ENCODE assay signal across 21 cellular contexts in genomic region chr7:40156988-40157387, GRCh38. TPM values are rescaled to one million over a fixed set of nuclear protein-coding genes. Genes with fewer than 3 reads are reported as not detected.
DNase-seq lines count a peak whose midpoint lies in the region; ATAC-seq, FAIRE-seq and TF ChIP-seq lines count a peak whose summit lies in the region.
"Had no signal": no experiment of that assay in that cellular context is flagged by ENCODE, and none has a peak within 500 bp of the region (broad histone marks: within the 10 kb centered on the region; RNA-seq: fewer than 3 reads in every experiment).

No MANE protein-coding gene starts in this region.

- POLR2A ChIA-PET in activated CD8-positive, alpha-beta T cell treated with anti-CD3 and anti-CD28 coated beads for 36 hours (lab: Charles Lee), result no interaction called here

- H3K4me3 Mint-ChIP-seq in activated CD8-positive, alpha-beta T cell treated with anti-CD3 and anti-CD28 coated beads for 36 hours, result no peak overlapping the region
- H3K4me3 Mint-ChIP-seq: CD4-positive, alpha-beta T cell had no signal

- H3K27me3 Mint-ChIP-seq in activated CD8-positive, alpha-beta T cell treated with anti-CD3 and anti-CD28 coated beads for 36 hours, result peaks cover 1% of the 10 kb centered on the region
- H3K27me3 Mint-ChIP-seq: CD4-positive, alpha-beta T cell had no signal

- DNase-seq in EH (ENCODE audit: low read depth) (peak; percentile 13), kidney (no peak), NCI-H2107 (lab: John Stamatoyannopoulos, UW) (no peak), Right ventricle myocardium inferior (ENCODE audit: missing footprints) (no peak)
- DNase-seq in stimulated activated CD4-positive, alpha-beta T cell treated with anti-CD3 and anti-CD28 coated beads, Interleukin-15, amount 100 ng/mL, for 24 hours, result no peak
- no peak for DNase-seq in activated CD8-positive, alpha-beta T cell treated with anti-CD3 and anti-CD28 coated beads for 36 hours
- DNase-seq: CD4-positive, alpha-beta T cell; DMS153; EL; GOT3; NCI-H1105 treated with DMSO at 0.1 percent for 48 hours; NCI-H1694 treated with DMSO at 0.1 percent for 48 hours; NCI-H2227 treated with DMSO at 0.1 percent for 48 hours; NCI-H510A treated with DMSO at 0.1 percent for 48 hours; NCI-H774; OCI-M1; SJCRH30 had no signal

- H3K27ac Mint-ChIP-seq in activated CD8-positive, alpha-beta T cell treated with anti-CD3 and anti-CD28 coated beads for 36 hours, result no peak overlapping the region
- H3K27ac Mint-ChIP-seq: CD4-positive, alpha-beta T cell had no signal

- FAIRE-seq in kidney (lab: Jason Lieb, UNC), result peak; percentile 27
- FAIRE-seq: A204.1, GM12878 had no signal

- H3K36me3 Mint-ChIP-seq in activated CD8-positive, alpha-beta T cell treated with anti-CD3 and anti-CD28 coated beads for 36 hours (ENCODE audit: low read depth), result no peaks in the 10 kb centered on the region

- H3K4me1 ChIP-seq in kidney (ENCODE audit: control insufficient read depth in 1 of 2, insufficient read depth in 1 of 2, low read depth in 1 of 2, low read length in 2 of 2), result peaks cover 0 to 2% of the 10 kb centered on the region in 2 donors
- no peaks in the 10 kb centered on the region for H3K4me1 ChIP-seq in rectal smooth muscle tissue (ENCODE audit: control insufficient read depth, insufficient read depth, low read length)
- H3K4me1 ChIP-seq: SJCRH30 had no signal

- H3K4me1 Mint-ChIP-seq in activated CD8-positive, alpha-beta T cell treated with anti-CD3 and anti-CD28 coated beads for 36 hours (ENCODE audit: low read depth), result no peaks in the 10 kb centered on the region

- H3K9me3 Mint-ChIP-seq in activated CD8-positive, alpha-beta T cell treated with anti-CD3 and anti-CD28 coated beads for 36 hours, result no peaks in the 10 kb centered on the region
- H3K9me3 Mint-ChIP-seq: CD4-positive, alpha-beta T cell had no signal

- H3K9me3 ChIP-seq in kidney (ENCODE audit: control insufficient read depth in 1 of 2, low read length in 2 of 2), result no peaks in the 10 kb centered on the region
- H3K9me3 ChIP-seq: SJCRH30 had no signal

- peak overlapping the region; percentile 49 for H3K27ac ChIP-seq in VCaP
- H3K27ac ChIP-seq in kidney (ENCODE audit: low read depth in 2 of 2, low read length in 2 of 2), result no peak overlapping the region
- H3K27ac ChIP-seq in rectal smooth muscle tissue (ENCODE audit: low read depth, low read length), result no peak overlapping the region
- H3K27ac ChIP-seq: SJCRH30 had no signal

- CTCF ChIA-PET in activated CD8-positive, alpha-beta T cell treated with anti-CD3 and anti-CD28 coated beads for 36 hours (lab: Charles Lee), result no interaction called here

- intact Hi-C loops in kidney (cut with DNase I), result no loop called here
- intact Hi-C loops in Right ventricle myocardium inferior (cut with DNase I), result no loop called here
- intact Hi-C loops in activated CD8-positive, alpha-beta T cell treated with anti-CD3 and anti-CD28 coated beads for 36 hours (cut with micrococcal nuclease), result no loop called here

- H3K36me3 ChIP-seq in kidney (ENCODE audit: control insufficient read depth in 1 of 2, insufficient read depth in 2 of 2, low read length in 2 of 2) (no peaks in the 10 kb centered on the region), rectal smooth muscle tissue (ENCODE audit: control insufficient read depth, insufficient read depth, low read length) (no peaks in the 10 kb centered on the region)
- H3K36me3 ChIP-seq: SJCRH30 had no signal

- H3K27me3 ChIP-seq in rectal smooth muscle tissue (ENCODE audit: control insufficient read depth, insufficient read depth, low read length), result no peaks in the 10 kb centered on the region
- H3K27me3 ChIP-seq: SJCRH30 had no signal

- no peak overlapping the region for H3K9ac ChIP-seq in kidney (ENCODE audit: low read length in 2 of 2)
- H3K9ac ChIP-seq in rectal smooth muscle tissue (ENCODE audit: low read length), result no peak overlapping the region

- ATAC-seq in Right ventricle myocardium inferior, result no peak
- ATAC-seq in activated CD8-positive, alpha-beta T cell treated with anti-CD3 and anti-CD28 coated beads for 36 hours, result no peak
- ATAC-seq: GM12878 had no signal

- TF ChIP-seq CTCF in VCaP (conservative IDR thresholded peaks at IDR 0.05) (no peak), kidney (IDR thresholded peaks at IDR 0.05; ENCODE audit: borderline replicate concordance, extremely low read depth, insufficient read depth) (no peak)
- TF ChIP-seq CTCF in activated CD8-positive, alpha-beta T cell treated with anti-CD3 and anti-CD28 coated beads for 36 hours (IDR thresholded peaks at IDR 0.05), result no peak

- peak overlapping the region; percentile 40 to 53 for H3K4me3 ChIP-seq in kidney (ENCODE audit: low read length in 2 of 2)
- H3K4me3 ChIP-seq in rectal smooth muscle tissue (ENCODE audit: low read length), result peak overlapping the region; percentile 19
- H3K4me3 ChIP-seq: GM12878, SJCRH30 had no signal

RNA-seq across cellular contexts. Expression of gene SUGCT, which starts 22.2 kb away (rescaled TPM):
- total RNA-seq in kidney (7.6 TPM), Right ventricle myocardium inferior (4.4 TPM)
- polyA plus RNA-seq in kidney (ENCODE audit: insufficient read depth, low read depth, low replicate concordance), result 45.1 TPM
- total RNA-seq in activated CD8-positive, alpha-beta T cell treated with anti-CD3 and anti-CD28 coated beads for 36 hours, result 1 to 10 TPM; 1.6 to 2.0 TPM

RNA-seq across cellular contexts. Expression of gene MPLKIP, which starts 22.6 kb away (rescaled TPM):
- total RNA-seq in kidney (32.1 TPM), Right ventricle myocardium inferior (17.8 TPM)
- polyA plus RNA-seq in kidney (ENCODE audit: insufficient read depth, low read depth, low replicate concordance), result 58.7 TPM
- 10 to 100 TPM; 43.8 to 50.0 TPM for total RNA-seq in activated CD8-positive, alpha-beta T cell treated with anti-CD3 and anti-CD28 coated beads for 36 hours
